ENCODE assay signal across 16 cellular contexts in genomic region chr11:85843929-85844328, GRCh38. TPM values are rescaled to one million over a fixed set of nuclear protein-coding genes. Genes with fewer than 3 reads are reported as not detected.
"Had no signal": no experiment of that assay in that cellular context is flagged by ENCODE, and none has a peak within 500 bp of the region (broad histone marks: within the 10 kb centered on the region; RNA-seq: fewer than 3 reads in every experiment).

No MANE protein-coding gene starts in this region.

- FAIRE-seq: endometrium, TTC549 had no signal

- H3K27ac ChIP-seq: esophagus muscularis mucosa, left ventricle myocardium inferior, upper lobe of left lung had no signal

- H3K36me3 ChIP-seq: esophagus muscularis mucosa, left ventricle myocardium inferior, upper lobe of left lung had no signal

- H3K4me1 ChIP-seq: esophagus muscularis mucosa, left ventricle myocardium inferior had no signal

- ATAC-seq: natural killer cell had no signal

- DNase-seq: activated B cell treated with CpG ODN at 0.5 μM for 24 hours; activated CD4-positive, alpha-beta T cell treated with anti-CD3 and anti-CD28 coated beads, Interleukin-2, amount 10 ng/mL, durations not matched to agents 7 days and 5 days; activated naive CD8-positive, alpha-beta T cell treated with anti-CD3 and anti-CD28 coated beads, Interleukin-2, amount 10 ng/mL, durations not matched to agents 7 days and 5 days; left ventricle myocardium inferior; natural killer cell; posterior cingulate gyrus; retina; stimulated activated naive CD8-positive, alpha-beta T cell treated with anti-CD3 and anti-CD28 coated beads, Interleukin-15, Interleukin-2, amounts not matched to agents 100 U/mL and 50 U/mL, for 24 hours; T-helper 2 cell had no signal

- H3K9me3 ChIP-seq: esophagus muscularis mucosa, left ventricle myocardium inferior, upper lobe of left lung had no signal

- H3K4me3 ChIP-seq: esophagus muscularis mucosa, left ventricle myocardium inferior, upper lobe of left lung had no signal

- H3K27me3 ChIP-seq: esophagus muscularis mucosa, upper lobe of left lung had no signal

RNA-seq across cellular contexts. Expression of gene CCDC83, which starts 11.3 kb away (rescaled TPM):
- total RNA-seq: activated B cell treated with CpG ODN at 0.5 μM for 24 hours; activated CD4-positive, alpha-beta T cell treated with anti-CD3 and anti-CD28 coated beads, Interleukin-2, amount 10 ng/mL, durations not matched to agents 7 days and 5 days; activated naive CD8-positive, alpha-beta T cell treated with anti-CD3 and anti-CD28 coated beads, Interleukin-2, amount 10 ng/mL, durations not matched to agents 7 days and 5 days; chondrocyte; dermis microvascular lymphatic vessel endothelial cell; esophagus muscularis mucosa; left ventricle myocardium inferior; mucosa of gallbladder; upper lobe of left lung had no signal
